In the genomic region with DNA sequence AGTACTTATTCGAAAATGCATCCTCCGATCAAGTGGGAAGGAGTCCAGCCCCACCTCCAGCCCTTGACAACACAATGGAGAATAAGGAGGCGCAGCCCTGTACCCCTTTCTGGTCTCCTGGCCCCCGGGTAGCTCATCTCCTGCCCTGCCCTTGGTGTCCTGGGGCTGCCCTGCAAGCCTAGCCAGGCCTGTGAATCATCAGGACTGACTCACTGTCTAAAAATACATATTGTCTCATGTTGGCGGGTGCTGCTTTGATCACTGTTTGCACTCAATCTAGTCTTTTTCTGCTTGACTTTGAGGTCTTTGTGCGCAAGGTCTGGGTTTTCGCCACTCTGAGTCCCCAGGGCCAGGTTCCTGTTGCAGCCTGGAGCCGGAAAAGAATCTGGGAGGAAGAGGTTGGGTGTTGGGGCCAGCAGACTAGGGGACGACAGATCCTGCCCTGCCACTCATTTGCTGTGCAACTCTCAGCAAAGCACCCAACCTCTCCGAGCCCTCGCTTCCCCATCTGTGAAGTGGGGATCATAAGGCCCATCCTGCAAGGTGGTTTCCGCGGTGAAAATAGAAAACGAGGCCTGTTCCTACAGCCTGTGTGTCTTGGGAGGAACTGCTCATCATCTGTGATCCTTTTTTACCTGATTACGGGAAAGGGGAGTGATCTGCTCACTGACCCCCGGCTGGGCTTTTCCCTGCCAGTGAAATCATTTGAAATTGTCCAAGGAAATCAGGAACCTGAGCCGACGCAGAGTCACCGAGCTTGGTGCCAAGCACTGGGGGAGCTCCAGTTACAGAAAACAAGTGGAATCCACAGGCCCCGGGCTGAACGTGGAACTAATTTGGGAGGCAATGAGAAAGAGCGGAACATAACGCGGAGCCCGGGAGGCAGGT, we compare ENCODE assay signal across 1 cellular context.
TF ChIP-seq lines count a peak whose summit lies in the region.

No MANE protein-coding gene starts in this region.

TF ChIP-seq in HepG2, 621 proteins besides CTCF, POLR2A, EP300 and RAD21 (continued from another document and continues in another):
- no peak for TF ChIP-seq PRDM4 (CRISPR knock-in tag; IDR thresholded peaks at IDR 0.05; ENCODE audit: borderline replicate concordance)
- peak; percentile 45; the same call in 1 of the 2 replicates for TF ChIP-seq HNF4G (IDR thresholded peaks at IDR 0.05; ENCODE audit: borderline replicate concordance, low read depth, low read length)
- peak; percentile 89 for TF ChIP-seq HNF4G (CRISPR knock-in tag; IDR thresholded peaks at IDR 0.05; ENCODE audit: borderline replicate concordance, low read depth)
- TF ChIP-seq MYC (CRISPR knock-in tag; IDR thresholded peaks at IDR 0.05; ENCODE audit: borderline replicate concordance), result peak; percentile 47
- peak; percentile 96 for TF ChIP-seq ATF2 (CRISPR knock-in tag; IDR thresholded peaks at IDR 0.05)
- TF ChIP-seq NKX3-1 (CRISPR knock-in tag; IDR thresholded peaks at IDR 0.05), result 0 out of 2 replicates have a peak, but pooled peaks have one; percentile 34
- 0 out of 2 replicates have a peak, but pooled peaks have one; percentile 55 for TF ChIP-seq MED13 (CRISPR knock-in tag; IDR thresholded peaks at IDR 0.05)
- TF ChIP-seq, protein P1, sequence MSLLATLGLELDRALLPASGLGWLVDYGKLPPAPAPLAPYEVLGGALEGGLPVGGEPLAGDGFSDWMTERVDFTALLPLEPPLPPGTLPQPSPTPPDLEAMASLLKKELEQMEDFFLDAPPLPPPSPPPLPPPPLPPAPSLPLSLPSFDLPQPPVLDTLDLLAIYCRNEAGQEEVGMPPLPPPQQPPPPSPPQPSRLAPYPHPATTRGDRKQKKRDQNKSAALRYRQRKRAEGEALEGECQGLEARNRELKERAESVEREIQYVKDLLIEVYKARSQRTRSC (CRISPR knock-in tag; IDR thresholded peaks at IDR 0.05; ENCODE audit: low read depth), result no peak
- TF ChIP-seq ZNF225 (CRISPR knock-in tag; IDR thresholded peaks at IDR 0.05), result no peak; the same call in 1 of the 2 replicates
- no peak for TF ChIP-seq ZNF816 (CRISPR knock-in tag; IDR thresholded peaks at IDR 0.05; ENCODE audit: borderline replicate concordance)
- TF ChIP-seq, protein P2, sequence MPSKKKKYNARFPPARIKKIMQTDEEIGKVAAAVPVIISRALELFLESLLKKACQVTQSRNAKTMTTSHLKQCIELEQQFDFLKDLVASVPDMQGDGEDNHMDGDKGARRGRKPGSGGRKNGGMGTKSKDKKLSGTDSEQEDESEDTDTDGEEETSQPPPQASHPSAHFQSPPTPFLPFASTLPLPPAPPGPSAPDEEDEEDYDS (CRISPR knock-in tag; IDR thresholded peaks at IDR 0.05), result peak; percentile 81
- TF ChIP-seq, protein P3, sequence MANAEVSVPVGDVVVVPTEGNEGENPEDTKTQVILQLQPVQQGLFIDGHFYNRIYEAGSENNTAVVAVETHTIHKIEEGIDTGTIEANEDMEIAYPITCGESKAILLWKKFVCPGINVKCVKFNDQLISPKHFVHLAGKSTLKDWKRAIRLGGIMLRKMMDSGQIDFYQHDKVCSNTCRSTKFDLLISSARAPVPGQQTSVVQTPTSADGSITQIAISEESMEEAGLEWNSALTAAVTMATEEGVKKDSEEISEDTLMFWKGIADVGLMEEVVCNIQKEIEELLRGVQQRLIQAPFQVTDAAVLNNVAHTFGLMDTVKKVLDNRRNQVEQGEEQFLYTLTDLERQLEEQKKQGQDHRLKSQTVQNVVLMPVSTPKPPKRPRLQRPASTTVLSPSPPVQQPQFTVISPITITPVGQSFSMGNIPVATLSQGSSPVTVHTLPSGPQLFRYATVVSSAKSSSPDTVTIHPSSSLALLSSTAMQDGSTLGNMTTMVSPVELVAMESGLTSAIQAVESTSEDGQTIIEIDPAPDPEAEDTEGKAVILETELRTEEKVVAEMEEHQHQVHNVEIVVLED (CRISPR knock-in tag; IDR thresholded peaks at IDR 0.05; ENCODE audit: borderline replicate concordance), result peak; percentile 63
- peak; percentile 61 for TF ChIP-seq RBFOX2 (IDR thresholded peaks at IDR 0.05; ENCODE audit: low read depth, low read length)
- peak; percentile 96; the same call in 1 of the 2 replicates for TF ChIP-seq MIER3 (CRISPR knock-in tag; IDR thresholded peaks at IDR 0.05; ENCODE audit: borderline replicate concordance)
- TF ChIP-seq ZBED4 (CRISPR knock-in tag; IDR thresholded peaks at IDR 0.05; ENCODE audit: borderline replicate concordance), result no peak
- 0 out of 2 replicates have a peak, but pooled peaks have one; percentile 55 for TF ChIP-seq KDM3A (CRISPR knock-in tag; IDR thresholded peaks at IDR 0.05; ENCODE audit: low read depth)
- no peak for TF ChIP-seq NR1H2 (CRISPR knock-in tag; IDR thresholded peaks at IDR 0.05; ENCODE audit: borderline replicate concordance, low read depth)
- TF ChIP-seq, protein P4, sequence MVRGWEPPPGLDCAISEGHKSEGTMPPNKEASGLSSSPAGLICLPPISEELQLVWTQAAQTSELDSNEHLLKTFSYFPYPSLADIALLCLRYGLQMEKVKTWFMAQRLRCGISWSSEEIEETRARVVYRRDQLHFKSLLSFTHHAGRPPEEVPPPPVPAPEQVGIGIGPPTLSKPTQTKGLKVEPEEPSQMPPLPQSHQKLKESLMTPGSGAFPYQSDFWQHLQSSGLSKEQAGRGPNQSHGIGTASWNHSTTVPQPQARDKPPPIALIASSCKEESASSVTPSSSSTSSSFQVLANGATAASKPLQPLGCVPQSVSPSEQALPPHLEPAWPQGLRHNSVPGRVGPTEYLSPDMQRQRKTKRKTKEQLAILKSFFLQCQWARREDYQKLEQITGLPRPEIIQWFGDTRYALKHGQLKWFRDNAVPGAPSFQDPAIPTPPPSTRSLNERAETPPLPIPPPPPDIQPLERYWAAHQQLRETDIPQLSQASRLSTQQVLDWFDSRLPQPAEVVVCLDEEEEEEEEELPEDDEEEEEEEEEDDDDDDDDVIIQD (CRISPR knock-in tag; IDR thresholded peaks at IDR 0.05; ENCODE audit: low read depth), result peak; percentile 91
- TF ChIP-seq IRF2 (CRISPR knock-in tag; IDR thresholded peaks at IDR 0.05), result peak; percentile 82
- 0 out of 2 replicates have a peak, but pooled peaks have one; percentile 19 for TF ChIP-seq FOXP1 (IDR thresholded peaks at IDR 0.05)
- peak; percentile 87 for TF ChIP-seq FOXP1 (CRISPR knock-in tag; IDR thresholded peaks at IDR 0.05)
- 0 out of 2 replicates have a peak, but pooled peaks have one; percentile 12 for TF ChIP-seq ONECUT2 (CRISPR knock-in tag; IDR thresholded peaks at IDR 0.05)
- TF ChIP-seq ARID4A (CRISPR knock-in tag; IDR thresholded peaks at IDR 0.05; ENCODE audit: borderline replicate concordance), result peak; percentile 68; the same call in 1 of the 2 replicates
- TF ChIP-seq GTF2F1 (IDR thresholded peaks at IDR 0.05; ENCODE audit: low read length), result peak; percentile 78; the same call in 1 of the 2 replicates
- TF ChIP-seq GFI1 (CRISPR knock-in tag; IDR thresholded peaks at IDR 0.05; ENCODE audit: borderline replicate concordance), result peak; percentile 95
- TF ChIP-seq ZNF468 (CRISPR knock-in tag; IDR thresholded peaks at IDR 0.05), result no peak
